Comparison of ENCODE assay signal across 21 cellular contexts in genomic region chr19:7456964-7457541, GRCh38. TPM values are rescaled to one million over a fixed set of nuclear protein-coding genes. Genes with fewer than 3 reads are reported as not detected.
DNase-seq lines count a peak whose midpoint lies in the region; ATAC-seq and TF ChIP-seq lines count a peak whose summit lies in the region.
"Had no signal": no experiment of that assay in that cellular context is flagged by ENCODE, and none has a peak within 500 bp of the region (broad histone marks: within the 10 kb centered on the region; RNA-seq: fewer than 3 reads in every experiment).

No MANE protein-coding gene starts in this region.

- H3K27ac ChIP-seq in PC-3 (ENCODE audit: low read length) (no peak overlapping the region), Karpas-422 (ENCODE audit: low read length) (no peak overlapping the region)
- H3K27ac ChIP-seq: BLaER1 treated with 17β-estradiol and CSF1 and Interleukin-3, amounts not matched to agents 10 nM and 100 nM; esophagus squamous epithelium; spleen had no signal

- H3K79me2 ChIP-seq in PC-3 (ENCODE audit: low read length) = peaks cover 9% of the 10 kb centered on the region; the same call in 1 of the 2 replicates
- H3K79me2 ChIP-seq in Karpas-422 (ENCODE audit: low read length) = 0 out of 2 replicates have a peak, but pooled peaks cover 3% of the 10 kb centered on the region

- H3K4me3 ChIP-seq in PC-3 (ENCODE audit: low read length) = no peak overlapping the region
- no peak overlapping the region for H3K4me3 ChIP-seq in Karpas-422 (ENCODE audit: low read length)
- H3K4me3 ChIP-seq: BLaER1 treated with 17β-estradiol and CSF1 and Interleukin-3, amounts not matched to agents 10 nM and 100 nM; esophagus squamous epithelium; spleen had no signal

- no peaks in the 10 kb centered on the region for H3F3A ChIP-seq in PC-3 (ENCODE audit: low read length, unreplicated experiment)

- H3K36me3 ChIP-seq in PC-3 (ENCODE audit: low read depth, low read length) (peaks cover 48% of the 10 kb centered on the region), Karpas-422 (ENCODE audit: insufficient read depth, low read length) (peaks cover 14% of the 10 kb centered on the region)

- peaks cover 18% of the 10 kb centered on the region for H3K4me1 Mint-ChIP-seq in activated T-cell treated with anti-CD3 and anti-CD28 coated beads, Interleukin-2, amount 50 U/mL, for 24 hours (ENCODE audit: low read depth)

- POLR2A ChIA-PET in PC-3 (lab: Charles Lee; ENCODE audit: unreplicated experiment) = no interaction called here

- H3K36me3 Mint-ChIP-seq in activated T-cell treated with anti-CD3 and anti-CD28 coated beads, Interleukin-2, amount 50 U/mL, for 24 hours (ENCODE audit: low read depth) = peaks cover 84% of the 10 kb centered on the region

- no peak for DNase-seq in activated T-cell treated with anti-CD3 and anti-CD28 coated beads, Interleukin-2, amount 50 U/mL, for 24 hours
- DNase-seq in activated T-cell treated with anti-CD3 and anti-CD28 coated beads, Interleukin-2, amount 50 U/mL, for 1 hour = no peak
- DNase-seq in EH (ENCODE audit: low read depth) = peak; percentile 20
- DNase-seq in PC-3 = peak; percentile 55
- DNase-seq in Karpas-422 = no peak
- no peak for DNase-seq in GM19240 (ENCODE audit: insufficient read length, low spot score)
- DNase-seq in DMS 273 (lab: John Stamatoyannopoulos, UW; ENCODE audit: unreplicated experiment) = no peak
- DNase-seq: ACHN; effector CD8-positive, alpha-beta T cell; esophagus squamous epithelium; GF-D8; kidney glomerular epithelial cell; NCI-H146; NCI-H774; occipital lobe; spleen; T-helper 2 cell had no signal

- peak overlapping the region; percentile 84 for H3K27ac Mint-ChIP-seq in activated T-cell treated with anti-CD3 and anti-CD28 coated beads, Interleukin-2, amount 50 U/mL, for 24 hours
- H3K27ac Mint-ChIP-seq: memory B cell had no signal

- H3K4me1 ChIP-seq in PC-3 (ENCODE audit: insufficient read depth, low read length) = no peaks in the 10 kb centered on the region
- no peaks in the 10 kb centered on the region for H3K4me1 ChIP-seq in Karpas-422 (ENCODE audit: low read length)
- H3K4me1 ChIP-seq: BLaER1 treated with 17β-estradiol and CSF1 and Interleukin-3, amounts not matched to agents 10 nM and 100 nM; esophagus squamous epithelium; spleen had no signal

- no peaks in the 10 kb centered on the region for H3K27me3 Mint-ChIP-seq in activated T-cell treated with anti-CD3 and anti-CD28 coated beads, Interleukin-2, amount 50 U/mL, for 24 hours
- H3K27me3 Mint-ChIP-seq: IgD-negative memory B cell, memory B cell had no signal

- H3K27me3 ChIP-seq in PC-3 (ENCODE audit: low read length) (no peaks in the 10 kb centered on the region), Karpas-422 (ENCODE audit: low read length) (no peaks in the 10 kb centered on the region)
- H3K27me3 ChIP-seq: BLaER1 treated with 17β-estradiol and CSF1 and Interleukin-3, amounts not matched to agents 10 nM and 100 nM; esophagus squamous epithelium; spleen had no signal

- no peaks in the 10 kb centered on the region for H3K9me3 Mint-ChIP-seq in activated T-cell treated with anti-CD3 and anti-CD28 coated beads, Interleukin-2, amount 50 U/mL, for 24 hours
- H3K9me3 Mint-ChIP-seq: IgD-negative memory B cell, memory B cell had no signal

- H3K9me3 ChIP-seq in PC-3 (ENCODE audit: low read length) (no peaks in the 10 kb centered on the region), Karpas-422 (ENCODE audit: low read length) (peaks cover 3% of the 10 kb centered on the region; the same call in 1 of the 2 replicates)
- H3K9me3 ChIP-seq: esophagus squamous epithelium, spleen had no signal

- intact Hi-C loops in PC-3 (cut with micrococcal nuclease) = no loop called here

- no peak for TF ChIP-seq CTCF in PC-3 (conservative IDR thresholded peaks at IDR 0.05; ENCODE audit: low read depth, low read length)

- H3K4me3 Mint-ChIP-seq in activated T-cell treated with anti-CD3 and anti-CD28 coated beads, Interleukin-2, amount 50 U/mL, for 24 hours = no peak overlapping the region
- H3K4me3 Mint-ChIP-seq: IgD-negative memory B cell, memory B cell had no signal

- CTCF ChIA-PET in PC-3 (lab: Charles Lee) = no interaction called here

- no peak overlapping the region for H2AFZ ChIP-seq in PC-3 (ENCODE audit: low read length)
- no peak overlapping the region for H2AFZ ChIP-seq in Karpas-422 (ENCODE audit: low read length)

- H3K9me2 ChIP-seq in PC-3 (replicated peaks; ENCODE audit: low read length) (no peaks in the 10 kb centered on the region), Karpas-422 (replicated peaks; ENCODE audit: insufficient read depth, low read length) (no peaks in the 10 kb centered on the region)

- H3K9ac ChIP-seq in PC-3 (ENCODE audit: low read length) (no peak overlapping the region), Karpas-422 (ENCODE audit: low read length) (no peak overlapping the region)
- H3K9ac ChIP-seq: BLaER1 treated with 17β-estradiol and CSF1 and Interleukin-3, amounts not matched to agents 10 nM and 100 nM had no signal

- H3K4me2 ChIP-seq in PC-3 (ENCODE audit: low read length) (no peak overlapping the region), Karpas-422 (ENCODE audit: low read depth, low read length, poor library complexity, severe bottlenecking) (no peak overlapping the region)
- H3K4me2 ChIP-seq: BLaER1 treated with 17β-estradiol and CSF1 and Interleukin-3, amounts not matched to agents 10 nM and 100 nM had no signal

- no peak; the same call in 1 of the 2 replicates for ATAC-seq in PC-3
- ATAC-seq in esophagus mucosa = peak; percentile 40

- BruUV-seq in PC-3 (replicated peaks; lab: Mats Ljungman, UMichigan) = no TSS peak

- H4K20me1 ChIP-seq in PC-3 (ENCODE audit: low read length) (no peaks in the 10 kb centered on the region), Karpas-422 (ENCODE audit: insufficient read depth, low read depth, low read length) (no peaks in the 10 kb centered on the region)

RNA-seq across cellular contexts. Expression of gene PEX11G, which starts 31.8 kb away (rescaled TPM):
- 6.6 and 8.6 TPM in 2 replicates for total RNA-seq in PC-3 (2014; rRNA removed)
- total RNA-seq in esophagus mucosa = 4.8 TPM
- 1.0 and 1.8 TPM in 2 replicates for total RNA-seq in Karpas-422 (2014; rRNA removed; shearing (Covaris generic); ENCODE audit: low replicate concordance)

RNA-seq across cellular contexts. Expression of gene ZNF358, which starts 58.9 kb away (rescaled TPM):
- total RNA-seq in PC-3 (2014; rRNA removed) (41.6 and 53.4 TPM in 2 replicates), esophagus mucosa (11.2 TPM)
- not detected in 2 replicates for total RNA-seq in Karpas-422 (2014; rRNA removed; shearing (Covaris generic); ENCODE audit: low replicate concordance)

Comparison
In these comparisons a context has a peak if more than half of its experiments do, and no peak if none do; other contexts are left out.
1. DNase-seq: peak in EH (single experiment) and PC-3 (single experiment); none in activated T-cell treated with anti-CD3 and anti-CD28 coated beads, Interleukin-2, amount 50 U/mL, for 24 hours (single experiment), activated T-cell treated with anti-CD3 and anti-CD28 coated beads, Interleukin-2, amount 50 U/mL, for 1 hour (single experiment), Karpas-422 (single experiment), GM19240 (single experiment) and DMS 273 (single experiment).
2. RNA of gene ZNF358, which starts 58.9 kb away (total RNA-seq): 41.6 to 53.4 TPM in PC-3 and 11.2 TPM in esophagus mucosa (single experiment); not detected in Karpas-422; every median in the first group is over 10 times any median in the second.